Comparison of ENCODE assay signal across 9 cellular contexts in the genomic region with DNA sequence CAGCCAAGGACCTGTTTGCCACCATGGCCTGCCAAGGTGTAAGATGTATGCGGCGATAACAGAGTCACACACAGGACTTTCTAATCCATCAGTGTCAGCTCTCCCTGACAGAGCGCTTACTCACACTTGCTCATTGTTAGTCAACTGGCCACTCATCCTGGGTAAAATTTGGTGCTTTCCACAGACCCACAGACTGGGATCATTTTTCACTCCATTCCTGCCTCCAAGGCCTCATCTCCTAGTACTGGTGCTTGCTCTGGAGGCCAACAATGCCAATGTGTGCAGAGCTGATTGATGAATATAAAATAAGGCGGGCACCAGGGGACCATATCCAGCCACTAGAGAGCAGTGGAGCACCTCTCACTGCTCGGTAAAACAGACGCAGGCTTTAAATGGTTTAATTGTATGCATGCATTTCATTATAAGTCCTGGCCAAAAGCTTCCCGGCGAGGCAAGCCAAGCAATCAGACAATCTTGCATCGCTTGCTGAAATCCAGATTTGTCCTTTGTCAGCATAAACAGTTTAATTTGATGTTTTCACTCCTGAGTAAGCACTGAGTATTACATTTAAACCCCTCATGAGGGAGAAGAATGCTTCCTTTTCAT. TPM values are rescaled to one million over a fixed set of nuclear protein-coding genes. Genes with fewer than 3 reads are reported as not detected.
DNase-seq lines count a peak whose midpoint lies in the region; ATAC-seq and TF ChIP-seq lines count a peak whose summit lies in the region.
"Had no signal": no experiment of that assay in that cellular context is flagged by ENCODE, and none has a peak within 500 bp of the region (broad histone marks: within the 10 kb centered on the region; RNA-seq: fewer than 3 reads in every experiment).

No MANE protein-coding gene starts in this region.

- no peak overlapping the region for H2AFZ ChIP-seq in smooth muscle cell (ENCODE audit: low read depth)

- H3K4me1 ChIP-seq in RWPE2 (ENCODE audit: insufficient read depth, poor library complexity, severe bottlenecking) (peaks cover 38% of the 10 kb centered on the region), foreskin keratinocyte (peaks cover 23% of the 10 kb centered on the region), smooth muscle cell (ENCODE audit: low read depth) (peaks cover 18% of the 10 kb centered on the region)

- TF ChIP-seq CTCF in AG04450 (IDR thresholded peaks at IDR 0.05; ENCODE audit: low read depth, low read length) (peak; percentile 61), RWPE2 (IDR thresholded peaks at IDR 0.05; ENCODE audit: poor library complexity, severe bottlenecking) (peak; percentile 81), foreskin keratinocyte (conservative IDR thresholded peaks at IDR 0.05) (peak; percentile 90), smooth muscle cell (IDR thresholded peaks at IDR 0.05; ENCODE audit: borderline replicate concordance, insufficient read depth, poor library complexity, severe bottlenecking) (peak; percentile 22)

- H3K27ac ChIP-seq in AG04450 (ENCODE audit: low read depth, low read length) (peak overlapping the region; percentile 43), RWPE2 (ENCODE audit: poor library complexity, severe bottlenecking) (peak overlapping the region; percentile 58), foreskin keratinocyte (no peak overlapping the region), smooth muscle cell (ENCODE audit: low read depth) (peak overlapping the region; percentile 49)
- H3K27ac ChIP-seq: thoracic aorta had no signal

- CTCF ChIA-PET in AG04450 (lab: Charles Lee), result interaction anchor here (0.7 to 12.5 kb wide), 10 partner anchors 8 to 622 kb away, joined by 3 to 119 read pairs (median 5); a partner anchor contains a TSS

- peak overlapping the region; percentile 16 for H3K9ac ChIP-seq in smooth muscle cell (ENCODE audit: low read depth)

- H3K79me2 ChIP-seq in smooth muscle cell (ENCODE audit: low read depth), result peaks cover 61% of the 10 kb centered on the region

- ATAC-seq in RWPE2 (ENCODE audit: low read depth), result peak; percentile 97
- ATAC-seq in foreskin keratinocyte, result peak; percentile 97

- peaks cover 12% of the 10 kb centered on the region for H3F3A ChIP-seq in smooth muscle cell (ENCODE audit: low read depth)

- WGBS in smooth muscle cell (ENCODE audit: low lambda C conversion rate), result 39% methylated on average over 9 of the region's 9 CpGs

- H3K4me3 ChIP-seq in AG04450 (ENCODE audit: low read depth, low read length) (no peak overlapping the region), RWPE2 (ENCODE audit: severe bottlenecking) (no peak overlapping the region), smooth muscle cell (no peak overlapping the region)
- H3K4me3 ChIP-seq: thoracic aorta had no signal

- H3K9me3 ChIP-seq in AG04450 (ENCODE audit: control insufficient read depth, insufficient read depth, low read length) (no peaks in the 10 kb centered on the region), RWPE2 (ENCODE audit: severe bottlenecking) (no peaks in the 10 kb centered on the region), smooth muscle cell (replicated peaks; ENCODE audit: low read depth) (no peaks in the 10 kb centered on the region)
- H3K9me3 ChIP-seq: thoracic aorta had no signal

- H3K4me2 ChIP-seq in smooth muscle cell, result peak overlapping the region; percentile 29

- H3K27me3 ChIP-seq in AG04450 (ENCODE audit: control insufficient read depth, insufficient read depth, low read length), result no peaks in the 10 kb centered on the region
- no peaks in the 10 kb centered on the region for H3K27me3 ChIP-seq in RWPE2 (ENCODE audit: insufficient read depth, poor library complexity, severe bottlenecking)
- no peaks in the 10 kb centered on the region for H3K27me3 ChIP-seq in foreskin keratinocyte
- H3K27me3 ChIP-seq in smooth muscle cell (ENCODE audit: low read depth), result no peaks in the 10 kb centered on the region

- H4K20me1 ChIP-seq in smooth muscle cell (ENCODE audit: low read depth), result peaks cover 100% of the 10 kb centered on the region

- DNase-seq in AG04450 (ENCODE audit: low read depth, low spot score) (peak; percentile 65), HCEC 1CT (peak; percentile 98), RWPE2 (ENCODE audit: low spot score) (peak; percentile 86), foreskin keratinocyte (peak; percentile 97 to 98), smooth muscle cell (lab: John Stamatoyannopoulos, UW; ENCODE audit: unreplicated experiment) (no peak), NCI-H2029 (lab: John Stamatoyannopoulos, UW) (no peak)
- DNase-seq in stimulated activated CD4-positive, alpha-beta T cell treated with anti-CD3 and anti-CD28 coated beads, Interleukin-4, amount 100 ng/mL, for 1 hour, result no peak
- no peak for DNase-seq in central memory CD4-positive, alpha-beta T cell

- H3K36me3 ChIP-seq in RWPE2 (ENCODE audit: low read depth) (peaks cover 38% of the 10 kb centered on the region), smooth muscle cell (ENCODE audit: low read depth) (no peaks in the 10 kb centered on the region)
- H3K36me3 ChIP-seq: thoracic aorta had no signal

- POLR2A ChIA-PET in AG04450 (lab: Yijun Ruan, JAX), result interaction anchor here (2.0 kb wide), 1 partner anchor 22 kb away, joined by 8 read pairs; no protein-coding TSS in a partner anchor

RNA-seq across cellular contexts. Expression of a gene that starts 22.3 kb away (rescaled TPM):
- polyA plus RNA-seq in AG04450 (2011; rRNA removed) (382 and 396 TPM in 2 replicates), foreskin keratinocyte (362 and 369 TPM in 2 replicates), smooth muscle cell (246 and 280 TPM in 2 replicates)
- polyA minus RNA-seq in AG04450 (2011; rRNA and poly(A)+ RNA removed), result 181 and 188 TPM in 2 replicates
- total RNA-seq in foreskin keratinocyte (249 and 276 TPM in 2 replicates), smooth muscle cell (279 and 302 TPM in 2 replicates)

RNA-seq across cellular contexts. Expression of a gene that starts 57.3 kb away (rescaled TPM):
- polyA plus RNA-seq in AG04450 (2011; rRNA removed) (not detected in 2 replicates), foreskin keratinocyte (0.04 and 0.11 TPM in 2 replicates), smooth muscle cell (not detected in 2 replicates)
- polyA minus RNA-seq in AG04450 (2011; rRNA and poly(A)+ RNA removed), result not detected in 2 replicates
- total RNA-seq in foreskin keratinocyte (0.07 TPM in 1 of 2 replicates, not detected in the other), smooth muscle cell (not detected in 2 replicates)
- total RNA-seq: thoracic aorta had no signal

Comparison
In these comparisons a context has a peak if more than half of its experiments do, and no peak if none do; other contexts are left out.
1. DNase-seq: peak in AG04450 (single experiment), HCEC 1CT (single experiment), RWPE2 (single experiment) and foreskin keratinocyte (2 of 2); none in smooth muscle cell (single experiment), NCI-H2029 (single experiment), stimulated activated CD4-positive, alpha-beta T cell treated with anti-CD3 and anti-CD28 coated beads, Interleukin-4, amount 100 ng/mL, for 1 hour (single experiment) and central memory CD4-positive, alpha-beta T cell (single experiment).
2. CTCF ChIP-seq: peak in every context shown above with its lines; median percentile 90 in foreskin keratinocyte; 81 in RWPE2; 61 in AG04450; 22 in smooth muscle cell.